In genomic region chr6:12013368-12013617, GRCh38 we compare ENCODE assay signal across 1 cellular context.
TF ChIP-seq lines count a peak whose summit lies in the region.

No MANE protein-coding gene starts in this region.

TF ChIP-seq in HCT116, 20 proteins besides CTCF, POLR2A, EP300 and RAD21 (continued from another document):
- TF ChIP-seq CBX3 (IDR thresholded peaks at IDR 0.05; ENCODE audit: low read depth) (no peak), SP1 (IDR thresholded peaks at IDR 0.05; ENCODE audit: low read depth) (no peak), FOSL1 (IDR thresholded peaks at IDR 0.05; ENCODE audit: low read depth) (no peak), EZH2phosphoT487 (IDR thresholded peaks at IDR 0.05; ENCODE audit: borderline replicate concordance) (no peak), ZFX (IDR thresholded peaks at IDR 0.05) (no peak), EZH2 (IDR thresholded peaks at IDR 0.05) (no peak), ZBTB33 (IDR thresholded peaks at IDR 0.05; ENCODE audit: extremely low read depth, insufficient replicate concordance, low read length) (no peak), TCF7L2 (IDR thresholded peaks at IDR 0.05; ENCODE audit: borderline replicate concordance, extremely low read depth, insufficient read depth, insufficient read length) (no peak), CEBPB (IDR thresholded peaks at IDR 0.05; ENCODE audit: low read depth) (no peak), SRF (IDR thresholded peaks at IDR 0.05; ENCODE audit: low read depth) (no peak)
- TF ChIP-seq, protein P1, sequence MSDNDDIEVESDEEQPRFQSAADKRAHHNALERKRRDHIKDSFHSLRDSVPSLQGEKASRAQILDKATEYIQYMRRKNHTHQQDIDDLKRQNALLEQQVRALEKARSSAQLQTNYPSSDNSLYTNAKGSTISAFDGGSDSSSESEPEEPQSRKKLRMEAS (IDR thresholded peaks at IDR 0.05) = no peak
